In genomic region chr10:22334414-22335203, GRCh38 we compare ENCODE assay signal across 10 cellular contexts. TPM values are rescaled to one million over a fixed set of nuclear protein-coding genes. Genes with fewer than 3 reads are reported as not detected.
DNase-seq lines count a peak whose midpoint lies in the region; ATAC-seq, FAIRE-seq and TF ChIP-seq lines count a peak whose summit lies in the region.
"Had no signal": no experiment of that assay in that cellular context is flagged by ENCODE, and none has a peak within 500 bp of the region (broad histone marks: within the 10 kb centered on the region; RNA-seq: fewer than 3 reads in every experiment).

No MANE protein-coding gene starts in this region.

- H3K4me3 Mint-ChIP-seq in H9 (peak overlapping the region; percentile 49 to 73), brain (peak overlapping the region; percentile 31 to 81 (median 77))

- no peak overlapping the region for H4K91ac ChIP-seq in H9 (ENCODE audit: insufficient read length, low read depth, low read length)

- H3K36me3 ChIP-seq in keratinocyte (ENCODE audit: control insufficient read depth in 2 of 2, extremely low read depth in 1 of 2, insufficient read depth in 2 of 2, low read length in 2 of 2) = peaks cover 3% of the 10 kb centered on the region in 2 experiments
- H3K36me3 ChIP-seq in smooth muscle cell (ENCODE audit: low read depth) = peaks cover 5% of the 10 kb centered on the region

- H3K79me1 ChIP-seq in H9 (ENCODE audit: insufficient read depth, low read depth, low read length, poor library complexity, severe bottlenecking) = no peaks in the 10 kb centered on the region

- H2AK5ac ChIP-seq in H9 (ENCODE audit: insufficient read length, low read length) = no peak overlapping the region

- H2BK20ac ChIP-seq in H9 (ENCODE audit: low read depth, low read length, poor library complexity, severe bottlenecking) = no peak overlapping the region

- peaks cover 14% of the 10 kb centered on the region for H3K23me2 ChIP-seq in H9 (ENCODE audit: insufficient read length, low read depth, low read length, poor library complexity, severe bottlenecking)

- H3K27ac Mint-ChIP-seq in H9 (no peak overlapping the region), brain (no peak overlapping the region)

- in situ Hi-C loops in GM13976 (cut with MboI; ENCODE audit: low sequenced_read_pairs, unreplicated experiment) = no loop called here

- H3K27me3 Mint-ChIP-seq in H9 (ENCODE audit: low read depth) (peaks cover 99% of the 10 kb centered on the region), brain (peaks cover 79% of the 10 kb centered on the region)

- no peaks in the 10 kb centered on the region for H3K4me1 ChIP-seq in H9 (ENCODE audit: insufficient read depth, low read length)
- H3K4me1 ChIP-seq in keratinocyte (ENCODE audit: control insufficient read depth, extremely low read depth, insufficient read depth, low read length) = peaks cover 2% of the 10 kb centered on the region
- peaks cover 4% of the 10 kb centered on the region for H3K4me1 ChIP-seq in smooth muscle cell (ENCODE audit: low read depth)

- H3K79me2 ChIP-seq in H9 (ENCODE audit: insufficient read depth, low read length) (no peaks in the 10 kb centered on the region), keratinocyte (ENCODE audit: control insufficient read depth, insufficient read depth, low read length) (no peaks in the 10 kb centered on the region), smooth muscle cell (ENCODE audit: low read depth) (no peaks in the 10 kb centered on the region)

- H3K4me2 ChIP-seq in H9 (ENCODE audit: insufficient read depth, insufficient read length, low read length) = peak overlapping the region; percentile 38
- peak overlapping the region; percentile 85 for H3K4me2 ChIP-seq in keratinocyte (ENCODE audit: control insufficient read depth, extremely low read depth, insufficient read depth, low read depth, low read length)
- peak overlapping the region; percentile 88 for H3K4me2 ChIP-seq in smooth muscle cell

- no peak overlapping the region for H3K18ac ChIP-seq in H9 (ENCODE audit: insufficient read length, low read depth, low read length)

- peak overlapping the region; percentile 70; the same call in 1 of the 2 replicates for H3K14ac ChIP-seq in H9 (ENCODE audit: insufficient read depth, low read length)

- no peak for ATAC-seq in GM18511 (IDR thresholded peaks at IDR 0.05; ENCODE audit: unreplicated experiment)
- ATAC-seq: HCT116 had no signal

- no peaks in the 10 kb centered on the region for H3K36me3 Mint-ChIP-seq in H9 (ENCODE audit: insufficient read depth in 1 of 3, low read depth in 3 of 3)
- H3K36me3 Mint-ChIP-seq in brain = peaks cover 23% of the 10 kb centered on the region

- H3K9ac ChIP-seq in H9 (ENCODE audit: extremely low read depth, insufficient read length, low read length) (no peak overlapping the region), keratinocyte (ENCODE audit: control insufficient read depth, extremely low read depth, insufficient read depth, low read length) (peak overlapping the region; percentile 37), smooth muscle cell (ENCODE audit: low read depth) (no peak overlapping the region)

- no peaks in the 10 kb centered on the region for H3K9me1 ChIP-seq in keratinocyte (ENCODE audit: control insufficient read depth, extremely low read depth, insufficient read depth, low read length)

- no peak overlapping the region for H2BK5ac ChIP-seq in H9 (ENCODE audit: insufficient read length, low read length)

- no peak overlapping the region for H2BK12ac ChIP-seq in H9 (ENCODE audit: insufficient read length, low read depth, low read length)

- peak overlapping the region; percentile 30 to 74 (median 61) for H3K4me3 ChIP-seq in keratinocyte (ENCODE audit: control insufficient read depth in 2 of 3, extremely low read depth in 1 of 3, insufficient read depth in 2 of 3, low read depth in 1 of 3, low read length in 3 of 3)
- peak overlapping the region; percentile 53 for H3K4me3 ChIP-seq in smooth muscle cell

- H3K27ac ChIP-seq in H9 (ENCODE audit: insufficient read length, low read depth, low read length) (no peak overlapping the region), keratinocyte (ENCODE audit: control insufficient read depth, insufficient read depth, low read length) (no peak overlapping the region), smooth muscle cell (ENCODE audit: low read depth) (no peak overlapping the region)

- H4K20me1 ChIP-seq in H9 (ENCODE audit: control insufficient read depth, insufficient read depth, insufficient read length) (no peaks in the 10 kb centered on the region), keratinocyte (ENCODE audit: control insufficient read depth, extremely low read depth, insufficient read depth, low read length) (no peaks in the 10 kb centered on the region), smooth muscle cell (ENCODE audit: low read depth) (peaks cover 5% of the 10 kb centered on the region)

- dilution Hi-C loops in keratinocyte (cut with MboI; ENCODE audit: extremely low pct_ligation_motif_present, low sequenced_read_pairs) = no loop called here

- DNase-seq in H9 = peak; percentile 84
- no peak for DNase-seq in keratinocyte (ENCODE audit: low read depth, low spot score)
- DNase-seq in smooth muscle cell (lab: John Stamatoyannopoulos, UW; ENCODE audit: unreplicated experiment) = no peak
- no peak for DNase-seq in occipital lobe (lab: John Stamatoyannopoulos, UW)
- no peak for DNase-seq in GM13976 (ENCODE audit: low spot score)
- no peak for DNase-seq in T1000 (lab: John Stamatoyannopoulos, UW)

- WGBS in H9 (ENCODE audit: extremely low coverage, insufficient read length, low lambda C conversion rate) = no CpG with 5 or more reads among the region's 75 CpGs
- 2% methylated on average over 73 of the region's 75 CpGs for WGBS in smooth muscle cell (ENCODE audit: low lambda C conversion rate)

- no peak for TF ChIP-seq CTCF in H9 (conservative IDR thresholded peaks at IDR 0.05)
- no peak for TF ChIP-seq CTCF in brain (conservative IDR thresholded peaks at IDR 0.05)
- no peak for TF ChIP-seq CTCF in keratinocyte (optimal IDR thresholded peaks at IDR 0.05 in 1 of 3, IDR thresholded peaks at IDR 0.05 in 1 of 3, conservative IDR thresholded peaks at IDR 0.05 in 1 of 3; ENCODE audit: extremely low read depth in 1 of 3, insufficient read depth in 2 of 3, low read length in 3 of 3)
- no peak for TF ChIP-seq CTCF in smooth muscle cell (IDR thresholded peaks at IDR 0.05; ENCODE audit: borderline replicate concordance, insufficient read depth, poor library complexity, severe bottlenecking)
- TF ChIP-seq CTCF in GM13976 (IDR thresholded peaks at IDR 0.05; ENCODE audit: borderline replicate concordance, control extremely low read depth, extremely low read depth, insufficient read depth, missing control alignments) = no peak

- H3K9me3 Mint-ChIP-seq in H9 (no peaks in the 10 kb centered on the region; a peak in 3 of 5 replicates), brain (peaks cover 2 to 17% (median 11%) of the 10 kb centered on the region in 5 experiments)

- H3K23ac ChIP-seq in H9 (ENCODE audit: insufficient read length, low read depth, low read length) = no peak overlapping the region

- no peak overlapping the region for H3K4ac ChIP-seq in H9 (ENCODE audit: low read depth, low read length)

- no peaks in the 10 kb centered on the region for H3F3A ChIP-seq in smooth muscle cell (ENCODE audit: low read depth)

- no peak overlapping the region for H4K8ac ChIP-seq in H9 (replicated peaks; ENCODE audit: insufficient read length, low read depth, low read length)

- H2AFZ ChIP-seq in H9 (ENCODE audit: low read length) (no peak overlapping the region), keratinocyte (ENCODE audit: control insufficient read depth, low read length) (peak overlapping the region; percentile 90), smooth muscle cell (ENCODE audit: low read depth) (peak overlapping the region; percentile 91)

- H3K4me1 Mint-ChIP-seq in H9 (peaks cover 6 to 17% of the 10 kb centered on the region in 2 experiments), brain (peaks cover 12% of the 10 kb centered on the region)

- no peak for FAIRE-seq in keratinocyte (lab: Jason Lieb, UNC)

- H2BK15ac ChIP-seq in H9 (ENCODE audit: low read depth, low read length) = no peak overlapping the region

- H3K27me3 ChIP-seq in H9 (ENCODE audit: insufficient read depth, low read length) (peaks cover 65% of the 10 kb centered on the region; the same call in 1 of the 2 replicates), keratinocyte (ENCODE audit: control insufficient read depth, extremely low read depth, insufficient read depth, low read length) (peaks cover 51% of the 10 kb centered on the region), smooth muscle cell (ENCODE audit: low read depth) (peaks cover 100% of the 10 kb centered on the region)

- no peak overlapping the region for H3K56ac ChIP-seq in H9 (ENCODE audit: insufficient read length, low read depth, low read length)

- H3T11ph ChIP-seq in H9 (ENCODE audit: low read length) = no peak overlapping the region

- no peak overlapping the region for H2BK120ac ChIP-seq in H9 (ENCODE audit: low read depth, low read length, poor library complexity, severe bottlenecking)

- H4K5ac ChIP-seq in H9 (ENCODE audit: insufficient read length, low read depth, low read length) = no peak overlapping the region

- H3K9me3 ChIP-seq in H9 (ENCODE audit: control insufficient read depth, low read depth, low read length) = no peaks in the 10 kb centered on the region
- no peaks in the 10 kb centered on the region for H3K9me3 ChIP-seq in keratinocyte (ENCODE audit: control insufficient read depth, low read depth, low read length)
- no peaks in the 10 kb centered on the region for H3K9me3 ChIP-seq in smooth muscle cell (replicated peaks; ENCODE audit: low read depth)

RNA-seq across cellular contexts. Expression of gene SPAG6, which starts 10.7 kb away (rescaled TPM):
- 0.24 and 0.29 TPM in 2 replicates for total RNA-seq in H9 (2021)
- polyA plus RNA-seq in brain (ENCODE audit: insufficient read depth, low read depth, low replicate concordance) = 16.3 TPM
- polyA plus RNA-seq in keratinocyte = not detected in 3 replicates
- not detected for polyA plus RNA-seq in keratinocyte (2011; ENCODE audit: low read depth)
- not detected in 2 replicates for polyA plus RNA-seq in keratinocyte (2011; cell fraction: cytosol; rRNA removed)
- not detected in 2 replicates for polyA plus RNA-seq in keratinocyte (2011; cell fraction: nucleus; rRNA removed)
- polyA plus RNA-seq in keratinocyte (2012; ENCODE audit: low replicate concordance) = not detected in 2 replicates
- not detected in 3 replicates for polyA minus RNA-seq in keratinocyte
- polyA minus RNA-seq in keratinocyte (2011; cell fraction: cytosol; rRNA and poly(A)+ RNA removed) = not detected
- polyA minus RNA-seq in keratinocyte (2011; cell fraction: nucleus; rRNA and poly(A)+ RNA removed) = not detected in 2 replicates
- total RNA-seq in smooth muscle cell = not detected in 2 replicates
- 0.61 TPM in 1 of 2 replicates, not detected in the other for polyA plus RNA-seq in smooth muscle cell
- total RNA-seq in occipital lobe = 1.2 TPM
- total RNA-seq: pulmonary artery endothelial cell had no signal

RNA-seq across cellular contexts. Expression of gene BMI1, which starts 13.7 kb away (rescaled TPM):
- total RNA-seq in H9 (2021) (5.3 and 6.8 TPM in 2 replicates), smooth muscle cell (34.5 and 51.1 TPM in 2 replicates), occipital lobe (138 TPM)
- polyA plus RNA-seq in brain (ENCODE audit: insufficient read depth, low read depth, low replicate concordance) (32.5 TPM), keratinocyte (21.6 to 33.1 TPM (median 22.0 TPM) in 3 replicates), smooth muscle cell (10.4 and 11.4 TPM in 2 replicates)
- 32.6 TPM for polyA plus RNA-seq in keratinocyte (2011; ENCODE audit: low read depth)
- polyA plus RNA-seq in keratinocyte (2011; cell fraction: cytosol; rRNA removed) = 18.4 and 37.5 TPM in 2 replicates
- polyA plus RNA-seq in keratinocyte (2011; cell fraction: nucleus; rRNA removed) = 19.7 and 28.5 TPM in 2 replicates
- 19.4 and 29.1 TPM in 2 replicates for polyA plus RNA-seq in keratinocyte (2012; ENCODE audit: low replicate concordance)
- 22.3 to 46.3 TPM (median 46.3 TPM) in 3 replicates for polyA minus RNA-seq in keratinocyte
- 32.0 TPM for polyA minus RNA-seq in keratinocyte (2011; cell fraction: cytosol; rRNA and poly(A)+ RNA removed)
- polyA minus RNA-seq in keratinocyte (2011; cell fraction: nucleus; rRNA and poly(A)+ RNA removed) = 4.9 and 18.2 TPM in 2 replicates

RNA-seq across cellular contexts. Expression of gene COMMD3, which starts 18.4 kb away (rescaled TPM):
- 2.4 and 5.1 TPM in 2 replicates for total RNA-seq in H9 (2021)
- polyA plus RNA-seq in brain (ENCODE audit: insufficient read depth, low read depth, low replicate concordance) = 64.7 TPM
- polyA plus RNA-seq in keratinocyte = 29.3 to 59.5 TPM (median 39.2 TPM) in 3 replicates
- polyA plus RNA-seq in keratinocyte (2011; ENCODE audit: low read depth) = 9.4 TPM
- polyA plus RNA-seq in keratinocyte (2011; cell fraction: cytosol; rRNA removed) = 33.7 and 64.5 TPM in 2 replicates
- polyA plus RNA-seq in keratinocyte (2011; cell fraction: nucleus; rRNA removed) = 26.6 and 42.5 TPM in 2 replicates
- 37.8 and 53.3 TPM in 2 replicates for polyA plus RNA-seq in keratinocyte (2012; ENCODE audit: low replicate concordance)
- 6.5 to 13.3 TPM (median 11.7 TPM) in 3 replicates for polyA minus RNA-seq in keratinocyte
- 6.9 TPM for polyA minus RNA-seq in keratinocyte (2011; cell fraction: cytosol; rRNA and poly(A)+ RNA removed)
- 4.4 and 7.1 TPM in 2 replicates for polyA minus RNA-seq in keratinocyte (2011; cell fraction: nucleus; rRNA and poly(A)+ RNA removed)
- total RNA-seq in smooth muscle cell = 44.3 and 99.0 TPM in 2 replicates
- 78.1 and 80.6 TPM in 2 replicates for polyA plus RNA-seq in smooth muscle cell
- total RNA-seq in occipital lobe = 58.6 TPM

Comparison
In these comparisons a context has a peak if more than half of its experiments do, and no peak if none do; other contexts are left out.
1. H3K4me2 ChIP-seq: peak in every context shown above with its lines; median percentile 88 in smooth muscle cell; 85 in keratinocyte; 38 in H9.